In genomic region chr4:2963185-2964076, GRCh38 we compare ENCODE assay signal across 8 cellular contexts. TPM values are rescaled to one million over a fixed set of nuclear protein-coding genes. Genes with fewer than 3 reads are reported as not detected.
DNase-seq lines count a peak whose midpoint lies in the region; ATAC-seq and TF ChIP-seq lines count a peak whose summit lies in the region.

Gene GRK4 (plus strand): TSS chr4:2963571. CDS start chr4:2964071, 500 bp downstream.
Gene NOP14 (minus strand): TSS chr4:2963406. CDS start chr4:2963319, 87 bp downstream.

- peak; percentile 89 for ATAC-seq in GM19463 (IDR thresholded peaks at IDR 0.05; ENCODE audit: unreplicated experiment)
- peak; percentile 89 for ATAC-seq in activated CD8-positive, alpha-beta T cell treated with anti-CD3 and anti-CD28 coated beads for 36 hours
- peak; percentile 99 for ATAC-seq in lower lobe of right lung

- no peaks in the 10 kb centered on the region for H3K36me3 ChIP-seq in ectodermal cell (ENCODE audit: control insufficient read depth, insufficient read depth, low read length)
- peaks cover 2% of the 10 kb centered on the region for H3K36me3 ChIP-seq in lower lobe of right lung

- H3K27ac Mint-ChIP-seq in activated CD8-positive, alpha-beta T cell treated with anti-CD3 and anti-CD28 coated beads for 36 hours = peak within 1 kb of the TSS; percentile 94

- intact Hi-C loops in activated CD8-positive, alpha-beta T cell treated with anti-CD3 and anti-CD28 coated beads for 36 hours (cut with micrococcal nuclease) = loop anchor here (2.0 kb wide), 1 partner anchor 27 kb away; no protein-coding TSS in a partner anchor
- intact Hi-C loops in lower lobe of right lung (cut with DNase I) = no loop called here

- POLR2A ChIA-PET in activated CD8-positive, alpha-beta T cell treated with anti-CD3 and anti-CD28 coated beads for 36 hours (lab: Charles Lee) = interaction anchor here (0.8 to 2.2 kb wide), 10 partner anchors 9 to 550 kb away, joined by 3 to 8 read pairs (median 4); partner anchors contain the start of genes HTT and RNF4

- peaks cover 22% of the 10 kb centered on the region for H3K36me3 Mint-ChIP-seq in activated CD8-positive, alpha-beta T cell treated with anti-CD3 and anti-CD28 coated beads for 36 hours (ENCODE audit: low read depth)

- CTCF ChIA-PET in activated CD8-positive, alpha-beta T cell treated with anti-CD3 and anti-CD28 coated beads for 36 hours (lab: Charles Lee) = interaction anchor here (0.8 to 1.9 kb wide), 8 partner anchors 9 to 207 kb away, joined by 3 to 18 read pairs (median 5); partner anchors contain the start of gene TNIP2

- H3K27me3 Mint-ChIP-seq in activated CD8-positive, alpha-beta T cell treated with anti-CD3 and anti-CD28 coated beads for 36 hours = no peaks in the 10 kb centered on the region

- 0% methylated on average over 118 of the region's 118 CpGs for WGBS in ectodermal cell, 2 experiments

- TF ChIP-seq CTCF in HL-60 (IDR thresholded peaks at IDR 0.05; ENCODE audit: insufficient read depth, low read length) = no peak
- no peak for TF ChIP-seq CTCF in activated CD8-positive, alpha-beta T cell treated with anti-CD3 and anti-CD28 coated beads for 36 hours (IDR thresholded peaks at IDR 0.05)
- TF ChIP-seq CTCF in lower lobe of right lung (IDR thresholded peaks at IDR 0.05) = peak; percentile 51

- no peaks in the 10 kb centered on the region for H3K9me3 Mint-ChIP-seq in activated CD8-positive, alpha-beta T cell treated with anti-CD3 and anti-CD28 coated beads for 36 hours

- H3K4me1 ChIP-seq in ectodermal cell (ENCODE audit: control insufficient read depth, insufficient read depth, low read length) = no peaks in the 10 kb centered on the region
- peaks cover 37% of the 10 kb centered on the region for H3K4me1 ChIP-seq in lower lobe of right lung

- H3K9me3 ChIP-seq in ectodermal cell (ENCODE audit: control insufficient read depth, low read length) = no peaks in the 10 kb centered on the region
- H3K9me3 ChIP-seq in lower lobe of right lung = no peaks in the 10 kb centered on the region

- H3K27me3 ChIP-seq in HL-60 (ENCODE audit: insufficient read depth, poor library complexity, severe bottlenecking) = no peaks in the 10 kb centered on the region
- H3K27me3 ChIP-seq in ectodermal cell (ENCODE audit: control insufficient read depth, insufficient read depth, low read length, poor library complexity, severe bottlenecking) = peaks cover 13% of the 10 kb centered on the region
- H3K27me3 ChIP-seq in lower lobe of right lung (ENCODE audit: low read depth) = no peaks in the 10 kb centered on the region

- H3K27ac ChIP-seq in HL-60 (replicated peaks) (peak within 1 kb of the TSS; percentile 91), ectodermal cell (ENCODE audit: insufficient read depth, low read depth, low read length, poor library complexity, severe bottlenecking) (peak within 1 kb of the TSS; percentile 78), lower lobe of right lung (peak within 1 kb of the TSS; percentile 85)

- H3K4me3 ChIP-seq in HL-60 (replicated peaks; ENCODE audit: insufficient read depth, low read length) (peak within 1 kb of the TSS; percentile 68), ectodermal cell (ENCODE audit: insufficient read depth, low read depth, low read length) (peak within 1 kb of the TSS; percentile 64), lower lobe of right lung (peak within 1 kb of the TSS; percentile 72)

- H3K4me3 Mint-ChIP-seq in activated CD8-positive, alpha-beta T cell treated with anti-CD3 and anti-CD28 coated beads for 36 hours = peak within 1 kb of the TSS; percentile 83

- H3K4me1 Mint-ChIP-seq in activated CD8-positive, alpha-beta T cell treated with anti-CD3 and anti-CD28 coated beads for 36 hours (ENCODE audit: low read depth) = peaks cover 31% of the 10 kb centered on the region

- peak; percentile 98 for DNase-seq in CMK (ENCODE audit: low read depth)
- DNase-seq in HL-60 (ENCODE audit: low read depth in 1 of 2, low spot score in 1 of 2) = peak; percentile 97 to 98
- DNase-seq in NCI-H82 treated with DMSO at 0.1 percent for 48 hours (lab: John Stamatoyannopoulos, UW; ENCODE audit: unreplicated experiment) = peak; percentile 83
- DNase-seq in activated CD8-positive, alpha-beta T cell treated with anti-CD3 and anti-CD28 coated beads for 36 hours = peak; percentile 99
- DNase-seq in lower lobe of right lung = peak; percentile 100
- peak; percentile 90 to 95 (median 93) for DNase-seq in stimulated activated CD4-positive, alpha-beta T cell treated with anti-CD3 and anti-CD28 coated beads, TNF-alpha, amount 100 ng/mL, for 1 hour (ENCODE audit: low read depth in 3 of 3, low spot score in 1 of 3)

RNA-seq across cellular contexts. Expression of gene GRK4, which starts in this region (rescaled TPM):
- total RNA-seq in activated CD8-positive, alpha-beta T cell treated with anti-CD3 and anti-CD28 coated beads for 36 hours = 1 to 10 TPM; 2.8 to 3.0 TPM
- 5.7 TPM for polyA plus RNA-seq in ectodermal cell (2013, experiment 1 of 4)
- polyA plus RNA-seq in ectodermal cell (2013, experiment 2 of 4) = 5.6 TPM
- 3.4 TPM for polyA plus RNA-seq in ectodermal cell (2013, experiment 3 of 4)
- polyA plus RNA-seq in ectodermal cell (2013, experiment 4 of 4) = 6.4 TPM
- 7.1 TPM for total RNA-seq in lower lobe of right lung

RNA-seq across cellular contexts. Expression of gene NOP14, which starts in this region (rescaled TPM):
- total RNA-seq in activated CD8-positive, alpha-beta T cell treated with anti-CD3 and anti-CD28 coated beads for 36 hours = 10 to 100 TPM; 76.8 to 77.3 TPM
- 34.7 TPM for polyA plus RNA-seq in ectodermal cell (2013, experiment 1 of 4)
- 32.0 TPM for polyA plus RNA-seq in ectodermal cell (2013, experiment 2 of 4)
- 26.3 TPM for polyA plus RNA-seq in ectodermal cell (2013, experiment 3 of 4)
- 28.0 TPM for polyA plus RNA-seq in ectodermal cell (2013, experiment 4 of 4)
- total RNA-seq in lower lobe of right lung = 20.7 TPM

Comparison
In these comparisons a context has a peak if more than half of its experiments do, and no peak if none do; other contexts are left out.
1. Peak in every context shown above with its lines: DNase-seq, ATAC-seq, H3K4me3 ChIP-seq and H3K27ac ChIP-seq.